Comparison of ENCODE assay signal across 8 cellular contexts in the genomic region with DNA sequence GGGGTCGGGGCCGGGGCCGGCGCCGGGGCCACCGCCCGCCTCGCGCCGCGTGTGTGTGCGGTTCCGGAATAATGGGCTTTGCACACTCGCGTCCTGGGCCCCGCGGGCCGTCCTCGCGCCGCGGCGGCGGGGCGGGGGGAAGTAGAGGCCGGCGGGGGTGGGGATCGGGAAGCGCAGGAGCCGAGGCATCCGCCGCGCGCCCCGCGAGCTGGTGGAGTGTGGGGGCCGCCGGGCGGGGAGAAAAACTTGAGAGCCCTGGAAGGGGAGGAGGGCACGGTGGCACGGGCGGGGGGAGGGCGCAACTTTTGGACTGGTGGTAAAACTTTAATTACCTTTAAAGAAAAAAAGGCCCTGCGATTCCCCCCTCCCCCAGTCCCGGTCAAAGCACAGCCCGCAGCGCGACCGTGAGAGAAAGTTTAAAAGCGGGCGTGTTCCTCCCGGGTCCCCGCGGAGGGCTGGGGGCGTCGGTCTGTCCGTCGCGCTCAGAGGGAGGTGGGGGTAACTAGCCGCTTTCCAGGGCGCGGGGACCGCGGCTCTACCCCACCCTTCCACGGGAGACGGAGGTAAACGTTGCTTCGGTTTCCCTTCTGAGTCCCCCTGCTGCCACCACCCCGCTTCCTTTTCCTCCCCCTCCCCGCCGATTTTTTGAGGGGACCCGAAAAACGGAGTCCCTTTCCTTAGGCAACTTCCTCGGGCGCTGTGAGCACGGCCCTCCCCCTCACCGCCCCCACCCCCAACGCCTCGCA. TPM values are rescaled to one million over a fixed set of nuclear protein-coding genes. Genes with fewer than 3 reads are reported as not detected.
DNase-seq lines count a peak whose midpoint lies in the region; ATAC-seq lines count a peak whose summit lies in the region.

No MANE protein-coding gene starts in this region.

- DNase-seq in CD4-positive, alpha-beta memory T cell, result peak; percentile 50 to 69 (median 53)
- DNase-seq in activated CD4-positive, alpha-beta T cell treated with anti-CD3 and anti-CD28 coated beads, Interleukin-2, amount 50 U/mL, for 1 hour, result peak; percentile 26
- DNase-seq in memory B cell (ENCODE audit: low spot score in 2 of 2) (peak; percentile 21 to 48), amniotic stem cell (lab: John Stamatoyannopoulos, UW) (no peak)
- peak; percentile 24 for DNase-seq in stimulated activated naive B cell treated with anti-CD40 and anti-IgM and Interleukin-4, amounts not matched to agents 10 μg/mL and 1 μg/mL and 100 μg/mL, for 72 hours

- no peaks in the 10 kb centered on the region for H3K9me3 ChIP-seq in CD4-positive, alpha-beta memory T cell (ENCODE audit: control insufficient read depth in 1 of 2, low read length in 2 of 2)
- no peaks in the 10 kb centered on the region for H3K9me3 ChIP-seq in ectodermal cell (ENCODE audit: control insufficient read depth, low read length)

- CTCF ChIA-PET in CD4-positive, alpha-beta memory T cell (lab: Charles Lee; ENCODE audit: partially characterized antibody), result interaction anchor here (1.0 to 2.2 kb wide), 12 partner anchors 10 to 528 kb away, joined by 3 to 34 read pairs (median 4); no protein-coding TSS in a partner anchor

- H3K27ac ChIP-seq in CD4-positive, alpha-beta memory T cell (ENCODE audit: low read depth, low read length), result peak overlapping the region; percentile 72
- no peak overlapping the region for H3K27ac ChIP-seq in ectodermal cell (ENCODE audit: insufficient read depth, low read depth, low read length, poor library complexity, severe bottlenecking)

- peaks cover 18% of the 10 kb centered on the region for H3K4me1 ChIP-seq in CD4-positive, alpha-beta memory T cell (ENCODE audit: insufficient read depth, low read length)
- no peaks in the 10 kb centered on the region for H3K4me1 ChIP-seq in ectodermal cell (ENCODE audit: control insufficient read depth, insufficient read depth, low read length)

- peaks cover 0 to 2% of the 10 kb centered on the region in 2 donors for H3K27me3 Mint-ChIP-seq in CD4-positive, alpha-beta memory T cell
- H3K27me3 Mint-ChIP-seq in memory B cell, result no peaks in the 10 kb centered on the region
- no peaks in the 10 kb centered on the region for H3K27me3 Mint-ChIP-seq in stimulated activated naive B cell treated with anti-CD40 and anti-IgM and Interleukin-4, amounts not matched to agents 10 μg/mL and 1 μg/mL and 100 μg/mL, for 72 hours

- WGBS in ectodermal cell, 2 experiments, result 0% methylated on average over 76 to 79 of the region's 79 CpGs

- ATAC-seq in HG03066 (IDR thresholded peaks at IDR 0.05; ENCODE audit: low read depth, unreplicated experiment) (peak; percentile 5), memory B cell (ENCODE audit: low read depth) (peak; percentile 12), HG02973 (IDR thresholded peaks at IDR 0.05; ENCODE audit: unreplicated experiment) (no peak)
- peak; percentile 12 to 21 for ATAC-seq in stimulated activated naive B cell treated with anti-CD40 and anti-IgM and Interleukin-4, amounts not matched to agents 10 μg/mL and 1 μg/mL and 100 μg/mL, for 72 hours (replicated peaks)

- peak overlapping the region; percentile 49 to 54 for H3K4me3 ChIP-seq in CD4-positive, alpha-beta memory T cell (ENCODE audit: low read length in 2 of 2)
- peak overlapping the region; percentile 52 for H3K4me3 ChIP-seq in ectodermal cell (ENCODE audit: insufficient read depth, low read depth, low read length)

- no peaks in the 10 kb centered on the region for H3K27me3 ChIP-seq in CD4-positive, alpha-beta memory T cell (ENCODE audit: insufficient read depth, low read length)
- H3K27me3 ChIP-seq in ectodermal cell (ENCODE audit: control insufficient read depth, insufficient read depth, low read length, poor library complexity, severe bottlenecking), result peaks cover 14% of the 10 kb centered on the region

- POLR2A ChIA-PET in CD4-positive, alpha-beta memory T cell (lab: Charles Lee; ENCODE audit: partially characterized antibody), result interaction anchor here (0.5 to 4.5 kb wide), 10 partner anchors 10 to 445 kb away, joined by 3 to 33 read pairs (median 5); a partner anchor contains a TSS

- no peaks in the 10 kb centered on the region for H3K36me3 ChIP-seq in CD4-positive, alpha-beta memory T cell (ENCODE audit: insufficient read depth, low read length)
- H3K36me3 ChIP-seq in ectodermal cell (ENCODE audit: control insufficient read depth, insufficient read depth, low read length), result no peaks in the 10 kb centered on the region

- H3K27ac Mint-ChIP-seq in CD4-positive, alpha-beta memory T cell, result peak overlapping the region; percentile 94 to 98 (median 97)
- H3K27ac Mint-ChIP-seq in memory B cell, result peak overlapping the region; percentile 87
- peak overlapping the region; percentile 96 for H3K27ac Mint-ChIP-seq in stimulated activated naive B cell treated with anti-CD40 and anti-IgM and Interleukin-4, amounts not matched to agents 10 μg/mL and 1 μg/mL and 100 μg/mL, for 72 hours

- peaks cover 20 to 47% (median 24%) of the 10 kb centered on the region in 4 donors for H3K4me1 Mint-ChIP-seq in CD4-positive, alpha-beta memory T cell
- peaks cover 15% of the 10 kb centered on the region for H3K4me1 Mint-ChIP-seq in memory B cell
- peaks cover 6 to 23% of the 10 kb centered on the region in 2 donors for H3K4me1 Mint-ChIP-seq in stimulated activated naive B cell treated with anti-CD40 and anti-IgM and Interleukin-4, amounts not matched to agents 10 μg/mL and 1 μg/mL and 100 μg/mL, for 72 hours

- intact Hi-C loops in CD4-positive, alpha-beta memory T cell (cut with micrococcal nuclease), result loop anchor here (2.0 to 5.0 kb wide), 3 partner anchors 112 to 529 kb away; no protein-coding TSS in a partner anchor

- peaks cover 0 to 5% (median 0%) of the 10 kb centered on the region in 8 donors for H3K9me3 Mint-ChIP-seq in CD4-positive, alpha-beta memory T cell
- H3K9me3 Mint-ChIP-seq in memory B cell, result no peaks in the 10 kb centered on the region
- no peaks in the 10 kb centered on the region for H3K9me3 Mint-ChIP-seq in stimulated activated naive B cell treated with anti-CD40 and anti-IgM and Interleukin-4, amounts not matched to agents 10 μg/mL and 1 μg/mL and 100 μg/mL, for 72 hours

- peak overlapping the region; percentile 97 to 99 (median 98) for H3K4me3 Mint-ChIP-seq in CD4-positive, alpha-beta memory T cell
- H3K4me3 Mint-ChIP-seq in memory B cell, result peak overlapping the region; percentile 94
- peak overlapping the region; percentile 94 to 98 for H3K4me3 Mint-ChIP-seq in stimulated activated naive B cell treated with anti-CD40 and anti-IgM and Interleukin-4, amounts not matched to agents 10 μg/mL and 1 μg/mL and 100 μg/mL, for 72 hours

- H3K36me3 Mint-ChIP-seq in CD4-positive, alpha-beta memory T cell, result peaks cover 19 to 35% of the 10 kb centered on the region in 2 donors
- H3K36me3 Mint-ChIP-seq in memory B cell, result peaks cover 13% of the 10 kb centered on the region
- H3K36me3 Mint-ChIP-seq in stimulated activated naive B cell treated with anti-CD40 and anti-IgM and Interleukin-4, amounts not matched to agents 10 μg/mL and 1 μg/mL and 100 μg/mL, for 72 hours, result peaks cover 10 to 11% of the 10 kb centered on the region in 2 donors

RNA-seq across cellular contexts. Expression of a gene that starts 1.9 kb away (rescaled TPM):
- 10 to 100 TPM; 39.5 to 44.1 TPM for total RNA-seq in CD4-positive, alpha-beta memory T cell
- polyA plus RNA-seq in CD4-positive, alpha-beta memory T cell, result 1 to 10 TPM; 2.6 to 9.1 TPM
- 17.4 TPM for polyA plus RNA-seq in ectodermal cell (2013, experiment 1 of 4)
- polyA plus RNA-seq in ectodermal cell (2013, experiment 2 of 4), result 12.3 TPM
- 11.4 TPM for polyA plus RNA-seq in ectodermal cell (2013, experiment 3 of 4)
- 12.1 TPM for polyA plus RNA-seq in ectodermal cell (2013, experiment 4 of 4)
